14 cellular contexts compared by ENCODE assay signal in the genomic region with DNA sequence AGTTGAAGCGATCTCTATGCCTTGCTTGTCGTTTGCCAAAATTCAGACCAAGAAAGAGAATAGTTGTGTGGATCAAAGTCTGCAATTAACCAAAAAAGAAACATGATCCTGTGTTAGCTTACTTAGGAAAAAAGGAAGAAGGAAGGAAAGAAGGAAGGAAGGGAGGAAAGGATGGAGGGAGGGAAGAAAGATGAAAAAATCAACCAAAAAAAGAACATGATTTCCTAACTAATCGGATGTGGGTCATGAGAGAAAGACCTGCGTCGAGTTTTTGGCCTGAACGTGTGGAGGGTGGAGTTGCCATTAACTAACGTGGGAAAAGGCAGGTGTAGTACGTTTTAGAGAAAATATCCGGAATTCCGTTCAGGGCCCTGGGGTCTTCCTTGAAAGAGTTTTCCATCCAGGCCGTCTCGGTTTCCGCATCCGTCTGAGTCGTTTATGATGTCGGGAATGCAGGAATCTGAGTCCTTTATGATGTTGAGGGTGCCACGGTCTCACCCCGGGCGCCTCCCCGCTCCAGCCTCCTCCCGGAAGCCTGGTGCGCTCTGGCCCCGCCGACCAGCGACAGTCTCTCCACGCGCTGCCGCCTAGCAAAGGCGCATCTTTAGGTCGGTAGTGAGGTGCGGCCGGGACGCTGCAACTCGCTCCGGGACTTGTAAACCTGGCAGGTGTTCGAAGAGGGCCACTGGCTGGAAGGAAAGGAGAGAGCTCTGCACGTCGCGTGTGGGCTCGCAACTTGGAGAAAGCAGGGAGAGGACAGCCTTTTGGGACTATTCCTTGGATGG. TPM values are rescaled to one million over a fixed set of nuclear protein-coding genes. Genes with fewer than 3 reads are reported as not detected.
DNase-seq lines count a peak whose midpoint lies in the region; ATAC-seq, FAIRE-seq and TF ChIP-seq lines count a peak whose summit lies in the region.
"Not testable (repeated sequence)": the region's sequence is repeated elsewhere in the genome, so short reads cannot be mapped to it uniquely, and the experiment has no call there.
"Had no signal": no experiment of that assay in that cellular context is flagged by ENCODE, and none has a peak within 500 bp of the region (broad histone marks: within the 10 kb centered on the region; RNA-seq: fewer than 3 reads in every experiment).

No MANE protein-coding gene starts in this region.

- TF ChIP-seq CTCF in hepatocyte (IDR thresholded peaks at IDR 0.05; ENCODE audit: poor library complexity); pancreas (IDR thresholded peaks at IDR 0.05); type B pancreatic cell (conservative IDR thresholded peaks at IDR 0.05): not testable (repeated sequence)

- not testable (repeated sequence) for H2AFZ ChIP-seq in hepatocyte

- FAIRE-seq in pancreas (lab: Jason Lieb, UNC), result not testable (repeated sequence)

- not testable (repeated sequence) for H3K4me1 Mint-ChIP-seq in T-helper 2 cell treated with Interferon-gamma antibody and Interleukin-4, amounts not matched to agents 5 μg/mL and 100 μg/mL, for 36 hours (ENCODE audit: low read depth); activated T-cell treated with anti-CD3 and anti-CD28 coated beads, Interleukin-2, amount 50 U/mL, for 4 hours (ENCODE audit: low read depth); activated naive CD8-positive, alpha-beta T cell treated with anti-CD3 and anti-CD28 coated beads, Interleukin-2, amount 50 U/mL, for 24 hours; memory B cell; type B pancreatic cell (ENCODE audit: unreplicated experiment)

- not testable (repeated sequence) for H3K4me1 ChIP-seq in ES-I3 (ENCODE audit: insufficient read depth, low read length); hepatocyte (ENCODE audit: insufficient read depth); pancreas

- intact Hi-C loops in pancreas (cut with DNase I), result not testable (repeated sequence)

- H3K4me3 ChIP-seq in hepatocyte, pancreas: not testable (repeated sequence)

- not testable (repeated sequence) for H3K36me3 Mint-ChIP-seq in T-helper 2 cell treated with Interferon-gamma antibody and Interleukin-4, amounts not matched to agents 5 μg/mL and 100 μg/mL, for 36 hours (ENCODE audit: low read depth); activated T-cell treated with anti-CD3 and anti-CD28 coated beads, Interleukin-2, amount 50 U/mL, for 4 hours (ENCODE audit: insufficient read depth); activated naive CD8-positive, alpha-beta T cell treated with anti-CD3 and anti-CD28 coated beads, Interleukin-2, amount 50 U/mL, for 24 hours (ENCODE audit: low read depth); memory B cell; type B pancreatic cell

- H3K27me3 ChIP-seq in hepatocyte, pancreas: not testable (repeated sequence)

- peaks cover 11% of the 10 kb centered on the region for H3K27me3 Mint-ChIP-seq in T-helper 2 cell treated with Interferon-gamma antibody and Interleukin-4, amounts not matched to agents 5 μg/mL and 100 μg/mL, for 36 hours (ENCODE audit: low read depth)
- H3K27me3 Mint-ChIP-seq in activated T-cell treated with anti-CD3 and anti-CD28 coated beads, Interleukin-2, amount 50 U/mL, for 4 hours (ENCODE audit: low read depth); memory B cell: not testable (repeated sequence)
- H3K27me3 Mint-ChIP-seq in activated naive CD8-positive, alpha-beta T cell treated with anti-CD3 and anti-CD28 coated beads, Interleukin-2, amount 50 U/mL, for 24 hours, result peaks cover 16% of the 10 kb centered on the region
- peaks cover 34% of the 10 kb centered on the region for H3K27me3 Mint-ChIP-seq in type B pancreatic cell

- H3K4me3 Mint-ChIP-seq in T-helper 2 cell treated with Interferon-gamma antibody and Interleukin-4, amounts not matched to agents 5 μg/mL and 100 μg/mL, for 36 hours, result peak overlapping the region; percentile 73
- peak overlapping the region; percentile 62 for H3K4me3 Mint-ChIP-seq in activated T-cell treated with anti-CD3 and anti-CD28 coated beads, Interleukin-2, amount 50 U/mL, for 4 hours
- H3K4me3 Mint-ChIP-seq in activated naive CD8-positive, alpha-beta T cell treated with anti-CD3 and anti-CD28 coated beads, Interleukin-2, amount 50 U/mL, for 24 hours, result peak overlapping the region; percentile 73
- H3K4me3 Mint-ChIP-seq in memory B cell, result peak overlapping the region; percentile 49
- H3K4me3 Mint-ChIP-seq in type B pancreatic cell, result peak overlapping the region; percentile 58

- not testable (repeated sequence) for H3K9me3 Mint-ChIP-seq in T-helper 2 cell treated with Interferon-gamma antibody and Interleukin-4, amounts not matched to agents 5 μg/mL and 100 μg/mL, for 36 hours; activated T-cell treated with anti-CD3 and anti-CD28 coated beads, Interleukin-2, amount 50 U/mL, for 4 hours; activated naive CD8-positive, alpha-beta T cell treated with anti-CD3 and anti-CD28 coated beads, Interleukin-2, amount 50 U/mL, for 24 hours; memory B cell; type B pancreatic cell

- H3K9ac ChIP-seq in ES-I3 (ENCODE audit: low read depth, low read length), result peak overlapping the region; percentile 57

- not testable (repeated sequence) for H3K9me2 ChIP-seq in hepatocyte (replicated peaks; ENCODE audit: insufficient read depth)

- DNase-seq in T-helper 2 cell treated with Interferon-gamma antibody and Interleukin-4, amounts not matched to agents 5 μg/mL and 100 μg/mL, for 36 hours (ENCODE audit: low spot score); activated T-cell treated with anti-CD3 and anti-CD28 coated beads, Interleukin-2, amount 50 U/mL, for 4 hours; activated naive CD8-positive, alpha-beta T cell treated with anti-CD3 and anti-CD28 coated beads, Interleukin-2, amount 50 U/mL, for 24 hours; hepatocyte (ENCODE audit: low spot score); memory B cell (ENCODE audit: low spot score in 2 of 2); pancreas; type B pancreatic cell (ENCODE audit: extremely low spot score, unreplicated experiment): not testable (repeated sequence)

- WGBS in hepatocyte (ENCODE audit: low lambda C conversion rate, missing lambda C conversion rate), result 6% methylated on average over 28 of the region's 40 CpGs
- WGBS in pancreas, 2 donors, result 20% methylated on average over 19 to 24 of the region's 40 CpGs

- H3K27ac Mint-ChIP-seq in T-helper 2 cell treated with Interferon-gamma antibody and Interleukin-4, amounts not matched to agents 5 μg/mL and 100 μg/mL, for 36 hours; activated naive CD8-positive, alpha-beta T cell treated with anti-CD3 and anti-CD28 coated beads, Interleukin-2, amount 50 U/mL, for 24 hours; memory B cell; type B pancreatic cell: not testable (repeated sequence)

- not testable (repeated sequence) for H3K79me2 ChIP-seq in hepatocyte

- H3K27ac ChIP-seq in hepatocyte, pancreas: not testable (repeated sequence)

- H4K20me1 ChIP-seq in hepatocyte (ENCODE audit: insufficient read depth, poor library complexity, severe bottlenecking), result not testable (repeated sequence)

- not testable (repeated sequence) for H3K36me3 ChIP-seq in ES-I3 (ENCODE audit: insufficient read depth, low read length); hepatocyte (replicated peaks; ENCODE audit: insufficient read depth, low read depth); pancreas

- not testable (repeated sequence) for H3K9me3 ChIP-seq in ES-I3 (ENCODE audit: control insufficient read depth, insufficient read depth, low read length); hepatocyte (ENCODE audit: low read depth); pancreas

- ATAC-seq in activated T-cell treated with anti-CD3 and anti-CD28 coated beads, Interleukin-2, amount 50 U/mL, for 4 hours, result peak; percentile 69 to 81
- not testable (repeated sequence) for ATAC-seq in activated naive CD8-positive, alpha-beta T cell treated with anti-CD3 and anti-CD28 coated beads, Interleukin-2, amount 50 U/mL, for 24 hours
- ATAC-seq in memory B cell (ENCODE audit: low read depth) (peak; percentile 47), pancreas (peak in 3 of 4 donors; percentile 42 to 77 (median 58))

- peak overlapping the region; percentile 49 for H3K4me2 ChIP-seq in hepatocyte

RNA-seq across cellular contexts. Expression of gene FCGR1A, which starts 34.9 kb away (rescaled TPM):
- not detected for total RNA-seq in activated T-cell treated with anti-CD3 and anti-CD28 coated beads, Interleukin-2, amount 50 U/mL, for 4 hours
- 0.07 and 0.24 TPM in 2 replicates for total RNA-seq in hepatocyte
- polyA plus RNA-seq in hepatocyte, result 0.52 and 1.00 TPM in 2 replicates
- total RNA-seq in pancreas, result 10 to 100 TPM in 1 of 6 donors, 1 to 10 TPM in 3, under 1 TPM in 2; 0.19 to 13.9 (median 2.0) TPM
- polyA plus RNA-seq in pancreas, result 1 to 10 TPM; 5.3 to 5.8 TPM
- total RNA-seq in type B pancreatic cell (ENCODE audit: low replicate concordance), result not detected in 2 replicates
- total RNA-seq: astrocyte; HT1080; renal cortical epithelial cell; SK-MEL-5; T-helper 1 cell treated with Interleukin-12 subunit alpha and Interleukin-12 subunit beta and Interleukin-4 antibody, amounts not matched to agents 30 ng/mL and 1 ng/mL, for 36 hours had no signal
- polyA plus RNA-seq: AG04450 had no signal
